8 cellular contexts compared by ENCODE assay signal in the genomic region with DNA sequence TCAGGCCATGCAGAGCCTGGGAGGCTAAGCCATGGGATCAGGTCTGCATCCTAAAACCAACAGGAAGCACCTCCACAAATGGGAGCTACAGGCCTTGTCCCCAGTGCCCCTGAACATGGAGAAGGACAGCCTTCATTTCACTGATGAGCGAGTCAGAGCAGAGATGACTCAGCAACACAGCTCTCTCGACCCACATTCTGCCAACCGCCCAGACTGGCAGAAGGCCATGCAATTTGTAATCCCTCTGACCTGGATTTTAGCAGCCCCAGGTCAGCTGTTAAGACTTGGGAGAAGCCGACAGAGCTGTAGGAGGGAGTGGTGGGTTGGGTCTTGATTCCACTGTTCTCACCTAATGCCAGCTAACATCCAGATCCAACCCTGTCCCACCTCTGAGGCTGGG. TPM values are rescaled to one million over a fixed set of nuclear protein-coding genes. Genes with fewer than 3 reads are reported as not detected.
A peak's percentile ranks its signal among the peaks of the same experiment; 100 is the strongest.
DNase-seq lines count a peak whose midpoint lies in the region; ATAC-seq and TF ChIP-seq lines count a peak whose summit lies in the region.

No MANE protein-coding gene starts in this region.

- peak; percentile 37 for ATAC-seq in HG02759 (IDR thresholded peaks at IDR 0.05; ENCODE audit: unreplicated experiment)

- in situ Hi-C loops in GM13976 (cut with MboI; ENCODE audit: low sequenced_read_pairs, unreplicated experiment) = loop anchor here (25.0 kb wide), 1 partner anchor 260 kb away; no protein-coding TSS in a partner anchor

- DNase-seq in NCI-H82 (lab: John Stamatoyannopoulos, UW) = peak; percentile 67
- DNase-seq in NCI-H82 treated with DMSO at 0.1 percent for 48 hours (lab: John Stamatoyannopoulos, UW; ENCODE audit: unreplicated experiment) = no peak
- peak; percentile 11 for DNase-seq in OCI-M1 (lab: John Stamatoyannopoulos, UW)
- peak; percentile 91 for DNase-seq in cerebellum (ENCODE audit: low spot score)
- peak; percentile 76 to 81 for DNase-seq in lung microvascular endothelial cell (ENCODE audit: low read depth in 2 of 2)
- no peak for DNase-seq in Kasumi-1 (lab: John Stamatoyannopoulos, UW)
- DNase-seq in GM13976 (ENCODE audit: low spot score) = no peak

- TF ChIP-seq CTCF in GM13976 (IDR thresholded peaks at IDR 0.05; ENCODE audit: borderline replicate concordance, control extremely low read depth, extremely low read depth, insufficient read depth, missing control alignments) = no peak

RNA-seq across cellular contexts. Expression of gene VOPP1, which starts 25.5 kb away (rescaled TPM):
- total RNA-seq in cerebellum (83.1 TPM), lung microvascular endothelial cell (101 and 104 TPM in 2 replicates)

Comparison
In these comparisons a context has a peak if more than half of its experiments do, and no peak if none do; other contexts are left out.
1. DNase-seq: peak in NCI-H82 (single experiment), OCI-M1 (single experiment), cerebellum (single experiment) and lung microvascular endothelial cell (2 of 2); none in NCI-H82 treated with DMSO at 0.1 percent for 48 hours (single experiment), Kasumi-1 (0 of 2) and GM13976 (single experiment).